Comparison of ENCODE assay signal across 23 cellular contexts in genomic region chr12:106416273-106416672, GRCh38. TPM values are rescaled to one million over a fixed set of nuclear protein-coding genes. Genes with fewer than 3 reads are reported as not detected.
A peak's percentile ranks its signal among the peaks of the same experiment; 100 is the strongest.
DNase-seq lines count a peak whose midpoint lies in the region; ATAC-seq and TF ChIP-seq lines count a peak whose summit lies in the region.
"Had no signal": no experiment of that assay in that cellular context is flagged by ENCODE, and none has a peak within 500 bp of the region (broad histone marks: within the 10 kb centered on the region; RNA-seq: fewer than 3 reads in every experiment).

No MANE protein-coding gene starts in this region.

- no peak for ATAC-seq in HG03135 (IDR thresholded peaks at IDR 0.05; ENCODE audit: unreplicated experiment)
- ATAC-seq: activated CD4-positive, alpha-beta T cell treated with anti-CD3 and anti-CD28 coated beads for 36 hours; activated CD8-positive, alpha-beta memory T cell treated with anti-CD3 and anti-CD28 coated beads, Interleukin-2, amount 10 ng/mL, durations not matched to agents 7 days and 5 days; naive thymus-derived CD8-positive, alpha-beta T cell; stimulated activated memory B cell treated with anti-CD40 and anti-IgM and Interleukin-4, amounts not matched to agents 10 μg/mL and 1 μg/mL and 100 μg/mL, for 72 hours had no signal

- no peaks in the 10 kb centered on the region for H3K79me2 ChIP-seq in SK-N-SH (ENCODE audit: insufficient read depth)
- H3K79me2 ChIP-seq in neural progenitor cell (ENCODE audit: low read depth), result no peaks in the 10 kb centered on the region

- WGBS in SK-N-SH (ENCODE audit: low lambda C conversion rate), result 92% methylated on average over 2 of the region's 2 CpGs

- no peaks in the 10 kb centered on the region for H4K20me1 ChIP-seq in SK-N-SH (ENCODE audit: insufficient read depth)
- no peaks in the 10 kb centered on the region for H4K20me1 ChIP-seq in neural progenitor cell (ENCODE audit: low read depth)

- no peak overlapping the region for H3K4me3 ChIP-seq in SK-N-SH (ENCODE audit: low read depth in 2 of 2, low read length in 1 of 2)
- H3K4me3 ChIP-seq in fibroblast of pulmonary artery (replicated peaks; ENCODE audit: low read depth, low read length), result no peak overlapping the region
- no peak overlapping the region for H3K4me3 ChIP-seq in neural progenitor cell
- H3K4me3 ChIP-seq: thoracic aorta had no signal

- 0 out of 2 replicates have a peak, but pooled peaks cover 4% of the 10 kb centered on the region for H3K9me2 ChIP-seq in SK-N-SH

- POLR2A ChIA-PET in SK-N-SH (lab: Yijun Ruan, JAX), result no interaction called here

- H3K27ac Mint-ChIP-seq in neural progenitor cell, result no peak overlapping the region
- H3K27ac Mint-ChIP-seq: activated CD4-positive, alpha-beta T cell treated with anti-CD3 and anti-CD28 coated beads for 36 hours; activated CD8-positive, alpha-beta memory T cell treated with anti-CD3 and anti-CD28 coated beads, Interleukin-2, amount 10 ng/mL, durations not matched to agents 7 days and 5 days; activated naive CD8-positive, alpha-beta T cell; activated T-helper 1 cell treated with anti-CD3 and anti-CD28 coated beads, Interleukin-12 subunit alpha, Interleukin-12 subunit beta, Interleukin-2, Interleukin-4 antibody, amounts not matched to agents 30 ng/mL and 10 ng/mL and 1 ng/mL, durations not matched to agents 14 hours and 24 hours and 36 hours; brain; CD8-positive, alpha-beta memory T cell; memory B cell; naive thymus-derived CD8-positive, alpha-beta T cell; stimulated activated memory B cell treated with anti-CD40 and anti-IgM and Interleukin-4, amounts not matched to agents 10 μg/mL and 1 μg/mL and 100 μg/mL, for 72 hours had no signal

- H3K36me3 Mint-ChIP-seq in neural progenitor cell, result peaks cover 27% of the 10 kb centered on the region

- DNase-seq in EH (ENCODE audit: low read depth), result peak; percentile 28
- no peak for DNase-seq in SK-N-SH
- peak; percentile 38 for DNase-seq in fibroblast of pulmonary artery (ENCODE audit: low read depth)
- DNase-seq in neural progenitor cell (ENCODE audit: low spot score), result peak; percentile 76
- DNase-seq in activated gamma-delta T cell treated with Interleukin-2 at 50 U/mL for 16 hours, result no peak
- DNase-seq in SKM-1 treated with dmso at 0.1 percent for 144 hours (lab: John Stamatoyannopoulos, UW; ENCODE audit: unreplicated experiment), result no peak
- DNase-seq in HCEC 1CT, result no peak
- DNase-seq: activated CD4-positive, alpha-beta T cell treated with anti-CD3 and anti-CD28 coated beads for 36 hours; activated CD8-positive, alpha-beta memory T cell treated with anti-CD3 and anti-CD28 coated beads, Interleukin-2, amount 10 ng/mL, durations not matched to agents 7 days and 5 days; CD8-positive, alpha-beta memory T cell; cortex of kidney; DMS53; H9; naive thymus-derived CD8-positive, alpha-beta T cell; NCI-H1417; NCI-H526 had no signal

- H3K9ac ChIP-seq in SK-N-SH (no peak overlapping the region), neural progenitor cell (no peak overlapping the region)

- H3K27me3 ChIP-seq in SK-N-SH (ENCODE audit: insufficient read depth) (no peaks in the 10 kb centered on the region), neural progenitor cell (no peaks in the 10 kb centered on the region)

- H3K27me3 Mint-ChIP-seq in neural progenitor cell (ENCODE audit: insufficient read depth, low read depth), result no peaks in the 10 kb centered on the region
- H3K27me3 Mint-ChIP-seq: activated CD4-positive, alpha-beta T cell treated with anti-CD3 and anti-CD28 coated beads for 36 hours; activated CD8-positive, alpha-beta memory T cell treated with anti-CD3 and anti-CD28 coated beads, Interleukin-2, amount 10 ng/mL, durations not matched to agents 7 days and 5 days; activated naive CD8-positive, alpha-beta T cell; CD8-positive, alpha-beta memory T cell; memory B cell; naive thymus-derived CD8-positive, alpha-beta T cell; stimulated activated memory B cell treated with anti-CD40 and anti-IgM and Interleukin-4, amounts not matched to agents 10 μg/mL and 1 μg/mL and 100 μg/mL, for 72 hours had no signal

- H3K4me1 Mint-ChIP-seq in neural progenitor cell, result peaks cover 22% of the 10 kb centered on the region
- H3K4me1 Mint-ChIP-seq: activated CD4-positive, alpha-beta T cell treated with anti-CD3 and anti-CD28 coated beads for 36 hours; activated CD8-positive, alpha-beta memory T cell treated with anti-CD3 and anti-CD28 coated beads, Interleukin-2, amount 10 ng/mL, durations not matched to agents 7 days and 5 days; CD8-positive, alpha-beta memory T cell; memory B cell; stimulated activated memory B cell treated with anti-CD40 and anti-IgM and Interleukin-4, amounts not matched to agents 10 μg/mL and 1 μg/mL and 100 μg/mL, for 72 hours had no signal

- H3K4me2 ChIP-seq in SK-N-SH (no peak overlapping the region), neural progenitor cell (peak overlapping the region; percentile 17)

- peaks cover 13 to 21% of the 10 kb centered on the region in 2 experiments for H3K36me3 ChIP-seq in SK-N-SH (replicated peaks in 1 of 2; ENCODE audit: control insufficient read depth in 1 of 2, insufficient read depth in 2 of 2, low read length in 1 of 2)
- H3K36me3 ChIP-seq in neural progenitor cell, result no peaks in the 10 kb centered on the region

- TF ChIP-seq EP300 in SK-N-SH (IDR thresholded peaks at IDR 0.05; ENCODE audit: borderline replicate concordance in 1 of 2, low read depth in 1 of 2, low read length in 1 of 2), result no peak

- peaks cover under 1% of the 10 kb centered on the region for H3K9me3 Mint-ChIP-seq in neural progenitor cell
- H3K9me3 Mint-ChIP-seq: activated T-helper 1 cell treated with anti-CD3 and anti-CD28 coated beads, Interleukin-12 subunit alpha, Interleukin-12 subunit beta, Interleukin-2, Interleukin-4 antibody, amounts not matched to agents 30 ng/mL and 10 ng/mL and 1 ng/mL, durations not matched to agents 14 hours and 24 hours and 36 hours; CD8-positive, alpha-beta memory T cell; H9; memory B cell; naive thymus-derived CD8-positive, alpha-beta T cell; stimulated activated memory B cell treated with anti-CD40 and anti-IgM and Interleukin-4, amounts not matched to agents 10 μg/mL and 1 μg/mL and 100 μg/mL, for 72 hours had no signal

- H3K27ac ChIP-seq in SK-N-SH (ENCODE audit: low read depth in 2 of 2, low read length in 1 of 2) (peak overlapping the region in 1 of 2 experiments; percentile 70; a peak in 1 of 4 replicates), neural progenitor cell (no peak overlapping the region)
- H3K27ac ChIP-seq: thoracic aorta had no signal

- H3K4me1 ChIP-seq in SK-N-SH (ENCODE audit: control insufficient read depth in 1 of 2, insufficient read depth in 2 of 2, low read depth in 1 of 2, low read length in 1 of 2), result peaks cover 0 to 15% of the 10 kb centered on the region in 2 experiments; a peak in 2 of 4 replicates
- H3K4me1 ChIP-seq in neural progenitor cell, result peaks cover 37% of the 10 kb centered on the region

- no peak for TF ChIP-seq RAD21 in SK-N-SH (IDR thresholded peaks at IDR 0.05; ENCODE audit: low read length)

- TF ChIP-seq CTCF in SK-N-SH (IDR thresholded peaks at IDR 0.05) (no peak), fibroblast of pulmonary artery (IDR thresholded peaks at IDR 0.05; ENCODE audit: low read length, missing control alignments) (no peak), neural progenitor cell (IDR thresholded peaks at IDR 0.05) (no peak)

- H3K4me3 Mint-ChIP-seq in neural progenitor cell, result no peak overlapping the region
- H3K4me3 Mint-ChIP-seq: activated CD4-positive, alpha-beta T cell treated with anti-CD3 and anti-CD28 coated beads for 36 hours; activated CD8-positive, alpha-beta memory T cell treated with anti-CD3 and anti-CD28 coated beads, Interleukin-2, amount 10 ng/mL, durations not matched to agents 7 days and 5 days; activated naive CD8-positive, alpha-beta T cell; activated T-helper 1 cell treated with anti-CD3 and anti-CD28 coated beads, Interleukin-12 subunit alpha, Interleukin-12 subunit beta, Interleukin-2, Interleukin-4 antibody, amounts not matched to agents 30 ng/mL and 10 ng/mL and 1 ng/mL, durations not matched to agents 14 hours and 24 hours and 36 hours; brain; CD8-positive, alpha-beta memory T cell; H9; memory B cell; naive thymus-derived CD8-positive, alpha-beta T cell; stimulated activated memory B cell treated with anti-CD40 and anti-IgM and Interleukin-4, amounts not matched to agents 10 μg/mL and 1 μg/mL and 100 μg/mL, for 72 hours had no signal

- CTCF ChIA-PET in SK-N-SH (lab: Yijun Ruan, JAX), result interaction anchor here (0.7 kb wide), 1 partner anchor 29 kb away, joined by 3 read pairs; no protein-coding TSS in a partner anchor

- H3F3A ChIP-seq in SK-N-SH (replicated peaks; ENCODE audit: insufficient read depth) (peaks cover 28% of the 10 kb centered on the region), neural progenitor cell (ENCODE audit: low read depth) (peaks cover 8% of the 10 kb centered on the region)

- H2AFZ ChIP-seq in SK-N-SH (ENCODE audit: low read depth) (no peak overlapping the region), neural progenitor cell (replicated peaks) (no peak overlapping the region)

- H3K9me3 ChIP-seq in SK-N-SH, result no peaks in the 10 kb centered on the region
- no peaks in the 10 kb centered on the region for H3K9me3 ChIP-seq in neural progenitor cell (ENCODE audit: low read depth)
- H3K9me3 ChIP-seq: thoracic aorta had no signal

TF ChIP-seq in SK-N-SH, 30 proteins besides CTCF, POLR2A, EP300 and RAD21 (continues in another document):
- TF ChIP-seq NFIC (IDR thresholded peaks at IDR 0.05; ENCODE audit: borderline replicate concordance), result no peak
- no peak for TF ChIP-seq PBX3 (IDR thresholded peaks at IDR 0.05)
- peak; percentile 54; the same call in 1 of the 2 replicates for TF ChIP-seq MAX (IDR thresholded peaks at IDR 0.05; ENCODE audit: low read depth)

RNA-seq across cellular contexts. Expression of gene POLR3B, which starts 58.7 kb away (rescaled TPM):
- polyA plus RNA-seq in SK-N-SH (2012; rRNA removed), result 3.3 and 3.9 TPM in 2 replicates
- polyA plus RNA-seq in SK-N-SH (2012; cell fraction: cytosol; rRNA removed), result 3.9 TPM in 2 replicates
- polyA plus RNA-seq in SK-N-SH (2012; cell fraction: nucleus; rRNA removed), result 2.8 and 3.9 TPM in 2 replicates
- 8.4 and 8.8 TPM in 2 replicates for total RNA-seq in neural progenitor cell (ENCODE audit: low replicate concordance)

Comparison
In these comparisons a context has a peak if more than half of its experiments do, and no peak if none do; other contexts are left out.
1. DNase-seq: peak in EH (single experiment), fibroblast of pulmonary artery (single experiment) and neural progenitor cell (single experiment); none in SK-N-SH (single experiment), activated gamma-delta T cell treated with Interleukin-2 at 50 U/mL for 16 hours (single experiment), SKM-1 treated with dmso at 0.1 percent for 144 hours (single experiment) and HCEC 1CT (single experiment).